ENCODE assay signal across 8 cellular contexts in genomic region chr12:48973992-48974673, GRCh38. TPM values are rescaled to one million over a fixed set of nuclear protein-coding genes. Genes with fewer than 3 reads are reported as not detected.
DNase-seq lines count a peak whose midpoint lies in the region; ATAC-seq and TF ChIP-seq lines count a peak whose summit lies in the region.

No MANE protein-coding gene starts in this region.

- H3K9me3 ChIP-seq in heart right ventricle, result no peaks in the 10 kb centered on the region
- H3K9me3 ChIP-seq in prostate gland, result no peaks in the 10 kb centered on the region

- DNase-seq in GM20000 (ENCODE audit: low spot score) (peak; percentile 67), heart right ventricle (peak in 1 of 2 donors; percentile 65), prostate gland (ENCODE audit: low spot score) (no peak), NCI-H446 (lab: John Stamatoyannopoulos, UW) (no peak), amniotic stem cell (lab: John Stamatoyannopoulos, UW) (no peak)
- peak; percentile 62 for DNase-seq in activated CD8-positive, alpha-beta memory T cell treated with anti-CD3 and anti-CD28 coated beads, Interleukin-2, amount 10 ng/mL, durations not matched to agents 7 days and 5 days
- DNase-seq in stimulated activated CD4-positive, alpha-beta T cell treated with anti-CD3 and anti-CD28 coated beads, Interleukin-4, amount 100 ng/mL, for 1 hour, result peak; percentile 35

- H3K27me3 ChIP-seq in heart right ventricle (peaks cover 34 to 100% (median 99%) of the 10 kb centered on the region in 7 donors), prostate gland (replicated peaks; ENCODE audit: insufficient read depth) (peaks cover 31% of the 10 kb centered on the region)

- WGBS in heart right ventricle, 2 donors, result 16 to 17% methylated on average over 17 of the region's 17 CpGs
- 19% methylated on average over 17 of the region's 17 CpGs for whole genome bisulfite sequencing in prostate gland

- no peaks in the 10 kb centered on the region for H3K9me3 Mint-ChIP-seq in activated CD8-positive, alpha-beta memory T cell treated with anti-CD3 and anti-CD28 coated beads, Interleukin-2, amount 10 ng/mL, durations not matched to agents 7 days and 5 days (ENCODE audit: low read depth)

- H3K27me3 Mint-ChIP-seq in activated CD8-positive, alpha-beta memory T cell treated with anti-CD3 and anti-CD28 coated beads, Interleukin-2, amount 10 ng/mL, durations not matched to agents 7 days and 5 days, result peaks cover 89% of the 10 kb centered on the region

- ATAC-seq in activated CD8-positive, alpha-beta memory T cell treated with anti-CD3 and anti-CD28 coated beads, Interleukin-2, amount 10 ng/mL, durations not matched to agents 7 days and 5 days, result no peak
- ATAC-seq in heart right ventricle (peak; percentile 31 to 52 (median 36)), HG03571 (IDR thresholded peaks at IDR 0.05; ENCODE audit: unreplicated experiment) (no peak)

- H3K36me3 ChIP-seq in heart right ventricle, result no peaks in the 10 kb centered on the region
- no peaks in the 10 kb centered on the region for H3K36me3 ChIP-seq in prostate gland

- H3K4me3 ChIP-seq in heart right ventricle (no peak overlapping the region), prostate gland (no peak overlapping the region)

- peaks cover 2% of the 10 kb centered on the region for H3K36me3 Mint-ChIP-seq in activated CD8-positive, alpha-beta memory T cell treated with anti-CD3 and anti-CD28 coated beads, Interleukin-2, amount 10 ng/mL, durations not matched to agents 7 days and 5 days

- H3K27ac ChIP-seq in heart right ventricle (peak overlapping the region in 1 of 10 donors; percentile 19), prostate gland (no peak overlapping the region)

- CTCF ChIA-PET in activated CD8-positive, alpha-beta memory T cell treated with anti-CD3 and anti-CD28 coated beads, Interleukin-2, amount 10 ng/mL, durations not matched to agents 7 days and 5 days (lab: Charles Lee), result interaction anchor here (1.2 to 39.1 kb wide), 5 partner anchors 12 to 122 kb away, joined by 3 to 921 read pairs (median 5); partner anchors contain the start of genes ARF3, DDN, DDX23 and WNT1

- intact Hi-C loops in heart right ventricle (cut with DNase I), result no loop called here
- intact Hi-C loops in prostate gland (cut with DNase I), result no loop called here

- TF ChIP-seq CTCF in GM20000 (IDR thresholded peaks at IDR 0.05; ENCODE audit: extremely low read depth, missing control alignments), result peak; percentile 70
- TF ChIP-seq CTCF in heart right ventricle (IDR thresholded peaks at IDR 0.05), result peak; percentile 25 to 70 (median 63)
- TF ChIP-seq CTCF in prostate gland (IDR thresholded peaks at IDR 0.05), result peak in 2 of 4 experiments; percentile 18 to 30

- TF ChIP-seq POLR2A in prostate gland (IDR thresholded peaks at IDR 0.05), result no peak

- H3K4me1 Mint-ChIP-seq in activated CD8-positive, alpha-beta memory T cell treated with anti-CD3 and anti-CD28 coated beads, Interleukin-2, amount 10 ng/mL, durations not matched to agents 7 days and 5 days, result peaks cover 51% of the 10 kb centered on the region

- no peak overlapping the region for H3K27ac Mint-ChIP-seq in activated CD8-positive, alpha-beta memory T cell treated with anti-CD3 and anti-CD28 coated beads, Interleukin-2, amount 10 ng/mL, durations not matched to agents 7 days and 5 days

- no peak overlapping the region for H3K4me3 Mint-ChIP-seq in activated CD8-positive, alpha-beta memory T cell treated with anti-CD3 and anti-CD28 coated beads, Interleukin-2, amount 10 ng/mL, durations not matched to agents 7 days and 5 days

- H3K4me1 ChIP-seq in heart right ventricle (peaks cover 19 to 55% (median 39%) of the 10 kb centered on the region in 9 donors), prostate gland (replicated peaks) (peaks cover 6% of the 10 kb centered on the region)

RNA-seq across cellular contexts. Expression of gene WNT10B, which starts 2.6 kb away (rescaled TPM):
- total RNA-seq in activated CD8-positive, alpha-beta memory T cell treated with anti-CD3 and anti-CD28 coated beads, Interleukin-2, amount 10 ng/mL, durations not matched to agents 7 days and 5 days, result 1 to 10 TPM; 2.0 to 4.4 TPM
- under 1 TPM in 9 of 10 donors, not detected in 1; 0.13 to 0.47 (median 0.20) TPM for total RNA-seq in heart right ventricle
- polyA plus RNA-seq in heart right ventricle, result under 1 TPM; 0.20 to 0.22 TPM
- total RNA-seq in prostate gland, result 1 to 10 TPM in 1 of 2 donors, not detected in 1; 1.1 TPM

RNA-seq across cellular contexts. Expression of gene WNT1, which starts 4.0 kb away (rescaled TPM):
- total RNA-seq in activated CD8-positive, alpha-beta memory T cell treated with anti-CD3 and anti-CD28 coated beads, Interleukin-2, amount 10 ng/mL, durations not matched to agents 7 days and 5 days, result 1 to 10 TPM in 1 of 2 experiments, under 1 TPM in 1; 0.87 to 1.2 TPM
- total RNA-seq in heart right ventricle, result not detected
- polyA plus RNA-seq in heart right ventricle, result not detected
- not detected for total RNA-seq in prostate gland

RNA-seq across cellular contexts. Expression of gene ARF3, which starts 16.8 kb away (rescaled TPM):
- total RNA-seq in activated CD8-positive, alpha-beta memory T cell treated with anti-CD3 and anti-CD28 coated beads, Interleukin-2, amount 10 ng/mL, durations not matched to agents 7 days and 5 days, result 100 to 1,000 TPM in 1 of 2 experiments, 10 to 100 TPM in 1; 89.4 to 118 TPM
- 10 to 100 TPM; 44.2 to 90.8 (median 54.8) TPM for total RNA-seq in heart right ventricle
- polyA plus RNA-seq in heart right ventricle, result 10 to 100 TPM; 30.3 to 48.3 TPM
- total RNA-seq in prostate gland, result 10 to 100 TPM; 87.6 to 92.4 TPM

RNA-seq across cellular contexts. Expression of gene DDN, which starts 25.0 kb away (rescaled TPM):
- total RNA-seq in activated CD8-positive, alpha-beta memory T cell treated with anti-CD3 and anti-CD28 coated beads, Interleukin-2, amount 10 ng/mL, durations not matched to agents 7 days and 5 days, result under 1 TPM; 0.38 to 0.66 TPM
- 1 to 10 TPM in 1 of 10 donors, under 1 TPM in 9; 0.19 to 1.4 (median 0.49) TPM for total RNA-seq in heart right ventricle
- under 1 TPM; 0.19 to 0.37 TPM for polyA plus RNA-seq in heart right ventricle
- 1 to 10 TPM in 1 of 2 donors, not detected in 1; 1.0 TPM for total RNA-seq in prostate gland

RNA-seq across cellular contexts. Expression of gene PRKAG1, which starts 44.4 kb away (rescaled TPM):
- total RNA-seq in activated CD8-positive, alpha-beta memory T cell treated with anti-CD3 and anti-CD28 coated beads, Interleukin-2, amount 10 ng/mL, durations not matched to agents 7 days and 5 days, result 10 to 100 TPM; 58.9 to 66.0 TPM
- total RNA-seq in heart right ventricle (100 to 1,000 TPM in 5 of 10 donors, 10 to 100 TPM in 5; 79.4 to 110 (median 100) TPM), prostate gland (10 to 100 TPM; 53.9 to 55.4 TPM)
- polyA plus RNA-seq in heart right ventricle, result 10 to 100 TPM; 71.0 to 77.5 TPM

Comparison
In these comparisons a context has a peak if more than half of its experiments do, and no peak if none do; other contexts are left out.
1. DNase-seq: peak in GM20000 (single experiment), activated CD8-positive, alpha-beta memory T cell treated with anti-CD3 and anti-CD28 coated beads, Interleukin-2, amount 10 ng/mL, durations not matched to agents 7 days and 5 days (single experiment) and stimulated activated CD4-positive, alpha-beta T cell treated with anti-CD3 and anti-CD28 coated beads, Interleukin-4, amount 100 ng/mL, for 1 hour (single experiment); none in prostate gland (single experiment), NCI-H446 (0 of 2) and amniotic stem cell (single experiment).
2. ATAC-seq: peak in heart right ventricle (8 of 8); none in activated CD8-positive, alpha-beta memory T cell treated with anti-CD3 and anti-CD28 coated beads, Interleukin-2, amount 10 ng/mL, durations not matched to agents 7 days and 5 days (single experiment) and HG03571 (single experiment).